In genomic region chr21:32674731-32675130, GRCh38 we compare ENCODE assay signal across 28 cellular contexts.
"Had no signal": no experiment of that assay in that cellular context is flagged by ENCODE, and none has a peak within 500 bp of the region (broad histone marks: within the 10 kb centered on the region; RNA-seq: fewer than 3 reads in every experiment).

No MANE protein-coding gene starts in this region.

- H3K27ac Mint-ChIP-seq: activated CD8-positive, alpha-beta T cell treated with anti-CD3 and anti-CD28 coated beads for 36 hours; activated naive CD4-positive, alpha-beta T cell treated with anti-CD3 and anti-CD28 coated beads, Interleukin-2, amount 10 ng/mL, durations not matched to agents 7 days and 5 days; activated naive CD4-positive, alpha-beta T cell treated with anti-CD3 and anti-CD28 coated beads, Interleukin-2, amount 50 U/mL, for 72 hours; activated naive CD8-positive, alpha-beta T cell treated with anti-CD3 and anti-CD28 coated beads, Interleukin-2, amount 10 ng/mL, durations not matched to agents 7 days and 5 days; brain had no signal

- DNase-seq: activated CD4-positive, alpha-beta T cell treated with anti-CD3 and anti-CD28 coated beads for 4 hours; activated CD4-positive, alpha-beta T cell treated with anti-CD3 and anti-CD28 coated beads, Interleukin-2, amount 50 U/mL, for 1 hour; activated CD4-positive, alpha-beta T cell treated with anti-CD3 and anti-CD28 coated beads, Interleukin-2, amount 50 U/mL, for 48 hours; activated CD4-positive, CD25-positive, alpha-beta regulatory T cell; activated CD4-positive, CD25-positive, alpha-beta regulatory T cell treated with anti-CD3 and anti-CD28 coated beads, Interleukin-2, amount 50 U/mL, for 72 hours; activated CD8-positive, alpha-beta memory T cell treated with anti-CD3 and anti-CD28 coated beads for 24 hours; activated CD8-positive, alpha-beta memory T cell treated with anti-CD3 and anti-CD28 coated beads, Interleukin-2, amount 50 U/mL, for 4 hours; activated CD8-positive, alpha-beta T cell treated with anti-CD3 and anti-CD28 coated beads for 36 hours; activated gamma-delta T cell; activated naive CD4-positive, alpha-beta T cell; activated naive CD4-positive, alpha-beta T cell treated with anti-CD3 and anti-CD28 coated beads, Interleukin-2, amount 10 ng/mL, durations not matched to agents 7 days and 5 days; activated naive CD8-positive, alpha-beta T cell treated with anti-CD3 and anti-CD28 coated beads, Interleukin-2, amount 10 ng/mL, durations not matched to agents 7 days and 5 days; activated T-cell treated with anti-CD3 and anti-CD28 coated beads, Interleukin-2, amount 50 U/mL, for 4 hours; central memory CD4-positive, alpha-beta T cell; cerebellar nuclear complex; colonic mucosa; effector memory CD4-positive, alpha-beta T cell; foreskin keratinocyte; gastrocnemius medialis; glutamatergic neuron; heart left ventricle; T-helper 2 cell had no signal

- H3K9me3 Mint-ChIP-seq: activated CD8-positive, alpha-beta T cell treated with anti-CD3 and anti-CD28 coated beads for 36 hours; activated naive CD4-positive, alpha-beta T cell treated with anti-CD3 and anti-CD28 coated beads, Interleukin-2, amount 10 ng/mL, durations not matched to agents 7 days and 5 days; activated naive CD4-positive, alpha-beta T cell treated with anti-CD3 and anti-CD28 coated beads, Interleukin-2, amount 50 U/mL, for 72 hours; activated naive CD8-positive, alpha-beta T cell treated with anti-CD3 and anti-CD28 coated beads, Interleukin-2, amount 10 ng/mL, durations not matched to agents 7 days and 5 days; activated T-cell treated with anti-CD3 and anti-CD28 coated beads, Interleukin-2, amount 50 U/mL, for 4 hours; brain had no signal

- H3K4me3 ChIP-seq: ascending aorta, breast epithelium, cardiac muscle cell, colonic mucosa, esophagus muscularis mucosa, gastrocnemius medialis, heart left ventricle had no signal

- ATAC-seq: activated CD8-positive, alpha-beta T cell treated with anti-CD3 and anti-CD28 coated beads for 36 hours; activated naive CD4-positive, alpha-beta T cell treated with anti-CD3 and anti-CD28 coated beads, Interleukin-2, amount 50 U/mL, for 72 hours; activated T-cell treated with anti-CD3 and anti-CD28 coated beads, Interleukin-2, amount 50 U/mL, for 4 hours; foreskin keratinocyte; gastrocnemius medialis; heart left ventricle had no signal

- H3K4me3 Mint-ChIP-seq: activated CD8-positive, alpha-beta T cell treated with anti-CD3 and anti-CD28 coated beads for 36 hours; activated naive CD4-positive, alpha-beta T cell treated with anti-CD3 and anti-CD28 coated beads, Interleukin-2, amount 10 ng/mL, durations not matched to agents 7 days and 5 days; activated naive CD8-positive, alpha-beta T cell treated with anti-CD3 and anti-CD28 coated beads, Interleukin-2, amount 10 ng/mL, durations not matched to agents 7 days and 5 days; activated T-cell treated with anti-CD3 and anti-CD28 coated beads, Interleukin-2, amount 50 U/mL, for 4 hours; brain had no signal

- H3K36me3 ChIP-seq: breast epithelium, cardiac muscle cell, colonic mucosa had no signal

- H3K27me3 ChIP-seq: ascending aorta, breast epithelium, cardiac muscle cell, colonic mucosa, esophagus muscularis mucosa, foreskin keratinocyte, gastrocnemius medialis, heart left ventricle had no signal

- H3K27me3 Mint-ChIP-seq: activated CD8-positive, alpha-beta T cell treated with anti-CD3 and anti-CD28 coated beads for 36 hours; activated naive CD4-positive, alpha-beta T cell treated with anti-CD3 and anti-CD28 coated beads, Interleukin-2, amount 10 ng/mL, durations not matched to agents 7 days and 5 days; activated naive CD8-positive, alpha-beta T cell treated with anti-CD3 and anti-CD28 coated beads, Interleukin-2, amount 10 ng/mL, durations not matched to agents 7 days and 5 days; brain had no signal

- H3K27ac ChIP-seq: ascending aorta, breast epithelium, cardiac muscle cell, colonic mucosa, esophagus muscularis mucosa, foreskin keratinocyte, gastrocnemius medialis, heart left ventricle had no signal

- H3K9me3 ChIP-seq: ascending aorta, breast epithelium, colonic mucosa, esophagus muscularis mucosa, gastrocnemius medialis, heart left ventricle had no signal

- H3K4me1 Mint-ChIP-seq: activated naive CD4-positive, alpha-beta T cell treated with anti-CD3 and anti-CD28 coated beads, Interleukin-2, amount 10 ng/mL, durations not matched to agents 7 days and 5 days; activated naive CD8-positive, alpha-beta T cell treated with anti-CD3 and anti-CD28 coated beads, Interleukin-2, amount 10 ng/mL, durations not matched to agents 7 days and 5 days had no signal

- H3K4me1 ChIP-seq: ascending aorta, breast epithelium, colonic mucosa, esophagus muscularis mucosa, foreskin keratinocyte, gastrocnemius medialis, heart left ventricle had no signal
